Comparison of ENCODE assay signal across 9 cellular contexts in genomic region chr7:2452074-2452507, GRCh38. TPM values are rescaled to one million over a fixed set of nuclear protein-coding genes. Genes with fewer than 3 reads are reported as not detected.
DNase-seq lines count a peak whose midpoint lies in the region; ATAC-seq and TF ChIP-seq lines count a peak whose summit lies in the region.
"Had no signal": no experiment of that assay in that cellular context is flagged by ENCODE, and none has a peak within 500 bp of the region (broad histone marks: within the 10 kb centered on the region; RNA-seq: fewer than 3 reads in every experiment).

No MANE protein-coding gene starts in this region.

- no peak overlapping the region for H2BK120ac ChIP-seq in neuronal stem cell (ENCODE audit: low read depth, low read length)

- no peak for TF ChIP-seq POLR2A in breast epithelium (IDR thresholded peaks at IDR 0.05)

- no peak overlapping the region for H3K4ac ChIP-seq in neuronal stem cell (ENCODE audit: low read length)

- CTCF ChIA-PET in MCF 10A (lab: Yijun Ruan, JAX), result interaction anchor here (0.5 to 6.2 kb wide), 13 partner anchors 12 to 785 kb away, joined by 3 to 61 read pairs (median 3); no protein-coding TSS in a partner anchor

- no peak overlapping the region for H2AK5ac ChIP-seq in neuronal stem cell (ENCODE audit: low read depth, low read length)

- no peak overlapping the region for H3K27ac Mint-ChIP-seq in MCF 10A (ENCODE audit: low read depth, unreplicated experiment)
- no peak overlapping the region for H3K27ac Mint-ChIP-seq in endothelial cell (ENCODE audit: unreplicated experiment)

- H2BK5ac ChIP-seq in neuronal stem cell (ENCODE audit: low read length), result no peak overlapping the region

- H3K9me3 Mint-ChIP-seq in MCF 10A (ENCODE audit: unreplicated experiment) (no peaks in the 10 kb centered on the region), endothelial cell (ENCODE audit: unreplicated experiment) (no peaks in the 10 kb centered on the region)

- WGBS in neuronal stem cell (ENCODE audit: extremely low coverage in 2 of 2, insufficient read length in 2 of 2, insufficient replicate concordance in 1 of 2), 2 donors, result no CpG with 5 or more reads among the region's 16 CpGs

- H3K4me3 Mint-ChIP-seq in MCF 10A (ENCODE audit: unreplicated experiment), result no peak overlapping the region
- no peak overlapping the region for H3K4me3 Mint-ChIP-seq in endothelial cell (ENCODE audit: unreplicated experiment)

- H3K79me1 ChIP-seq in neuronal stem cell (ENCODE audit: low read depth, low read length), result no peaks in the 10 kb centered on the region

- H3K4me2 ChIP-seq in neuronal stem cell (ENCODE audit: insufficient read depth, low read length, poor library complexity, severe bottlenecking), result no peak overlapping the region

- intact Hi-C loops in breast epithelium (cut with DNase I; ENCODE audit: low total_unique reads), result no loop called here
- intact Hi-C loops in MCF 10A (cut with micrococcal nuclease), result no loop called here

- no peaks in the 10 kb centered on the region for H3K9me3 ChIP-seq in breast epithelium
- H3K9me3 ChIP-seq in neuronal stem cell (replicated peaks in 1 of 2; ENCODE audit: control insufficient read depth in 2 of 2, insufficient read depth in 1 of 2, low read depth in 1 of 2, low read length in 2 of 2), result no peaks in the 10 kb centered on the region

- H3K14ac ChIP-seq in neuronal stem cell (ENCODE audit: low read length), result no peak overlapping the region

- POLR2A ChIA-PET in MCF 10A (lab: Yijun Ruan, JAX), result interaction anchor here (1.1 kb wide), 1 partner anchor 229 kb away, joined by 3 read pairs; no protein-coding TSS in a partner anchor

- peak overlapping the region; percentile 97 for H2AFZ ChIP-seq in neuronal stem cell (ENCODE audit: low read length)

- DNase-seq in breast epithelium (ENCODE audit: low spot score in 2 of 2), result no peak
- DNase-seq in MCF 10A (ENCODE audit: unreplicated experiment), result no peak
- peak; percentile 67 for DNase-seq in HuH-7 (ENCODE audit: low spot score)
- peak; percentile 15 for DNase-seq in dermis blood vessel endothelial cell
- DNase-seq in neuronal stem cell (ENCODE audit: low spot score), result no peak
- no peak for DNase-seq in endothelial cell (ENCODE audit: low spot score)
- DNase-seq in COR-L47 (lab: John Stamatoyannopoulos, UW), result no peak

- H4K91ac ChIP-seq in neuronal stem cell (ENCODE audit: low read depth, low read length, poor library complexity), result no peak overlapping the region

- H3K36me3 Mint-ChIP-seq in MCF 10A (ENCODE audit: insufficient read depth, unreplicated experiment) (peaks cover 4% of the 10 kb centered on the region), endothelial cell (ENCODE audit: low read depth, unreplicated experiment) (no peaks in the 10 kb centered on the region)

- no peaks in the 10 kb centered on the region for H3K27me3 Mint-ChIP-seq in MCF 10A (ENCODE audit: insufficient read depth, unreplicated experiment)
- H3K27me3 Mint-ChIP-seq in endothelial cell (ENCODE audit: unreplicated experiment), result peaks cover 7% of the 10 kb centered on the region

- H3K4me3 ChIP-seq in breast epithelium (peak overlapping the region; percentile 23 to 65 (median 41)), neuronal stem cell (ENCODE audit: low read length in 2 of 2) (no peak overlapping the region)

- H4K8ac ChIP-seq in neuronal stem cell (ENCODE audit: low read depth, low read length), result no peak overlapping the region

- H3K23ac ChIP-seq in neuronal stem cell (ENCODE audit: low read depth, low read length, poor library complexity), result no peak overlapping the region

- peak overlapping the region; percentile 31 for H2BK15ac ChIP-seq in neuronal stem cell (ENCODE audit: low read length)

- peaks cover 0 to 12% of the 10 kb centered on the region in 2 donors for H3K4me1 ChIP-seq in breast epithelium
- H3K4me1 ChIP-seq in neuronal stem cell (ENCODE audit: control insufficient read depth in 2 of 2, insufficient read depth in 1 of 2, low read depth in 1 of 2, low read length in 2 of 2), result peaks cover 8 to 10% of the 10 kb centered on the region in 2 donors

- H3K4me1 Mint-ChIP-seq in MCF 10A (ENCODE audit: insufficient read depth, unreplicated experiment), result no peaks in the 10 kb centered on the region
- peaks cover 6% of the 10 kb centered on the region for H3K4me1 Mint-ChIP-seq in endothelial cell (ENCODE audit: unreplicated experiment)

- no peaks in the 10 kb centered on the region for H3K36me3 ChIP-seq in breast epithelium
- H3K36me3 ChIP-seq in neuronal stem cell (replicated peaks in 1 of 2; ENCODE audit: control insufficient read depth in 2 of 2, insufficient read depth in 2 of 2, low read length in 2 of 2), result no peaks in the 10 kb centered on the region

- no peak for TF ChIP-seq CTCF in breast epithelium (IDR thresholded peaks at IDR 0.05)
- no peak for TF ChIP-seq CTCF in MCF 10A (IDR thresholded peaks at IDR 0.05; ENCODE audit: unreplicated experiment)
- no peak for TF ChIP-seq CTCF in endothelial cell (IDR thresholded peaks at IDR 0.05; ENCODE audit: unreplicated experiment)

- no TSS peak for BruUV-seq in MCF 10A (replicated peaks; lab: Mats Ljungman, UMichigan)

- H3K18ac ChIP-seq in neuronal stem cell (ENCODE audit: low read length), result peak overlapping the region; percentile 86

- ATAC-seq in GM21737 (IDR thresholded peaks at IDR 0.05; ENCODE audit: unreplicated experiment), result no peak

- no peaks in the 10 kb centered on the region for H3K27me3 ChIP-seq in breast epithelium
- no peaks in the 10 kb centered on the region for H3K27me3 ChIP-seq in neuronal stem cell (ENCODE audit: control insufficient read depth in 3 of 3, insufficient read depth in 3 of 3, low read depth in 1 of 3, low read length in 3 of 3)

- peak overlapping the region in 1 of 2 donors; percentile 32 for H3K27ac ChIP-seq in breast epithelium
- H3K27ac ChIP-seq in neuronal stem cell (replicated peaks; ENCODE audit: low read length), result no peak overlapping the region

- H3K9ac ChIP-seq in neuronal stem cell (ENCODE audit: low read depth, low read length, poor library complexity), result no peak overlapping the region

- H2BK12ac ChIP-seq in neuronal stem cell (ENCODE audit: low read length), result peak overlapping the region; percentile 77

RNA-seq across cellular contexts. Expression of gene GRIFIN, which starts 24.1 kb away (rescaled TPM):
- total RNA-seq in breast epithelium, result not detected
- total RNA-seq in MCF 10A (2022), result not detected in 2 replicates
- not detected in 2 replicates for total RNA-seq in dermis blood vessel endothelial cell
- polyA plus RNA-seq in neuronal stem cell (2013, experiment 1 of 2), result not detected
- polyA plus RNA-seq in neuronal stem cell (2013, experiment 2 of 2), result not detected
- not detected for total RNA-seq in endothelial cell (ENCODE audit: unreplicated experiment)
- polyA plus RNA-seq: keratinocyte had no signal

RNA-seq across cellular contexts. Expression of gene CHST12, which starts 48.7 kb away (rescaled TPM):
- total RNA-seq in breast epithelium (10 to 100 TPM in 1 of 3 donors, 1 to 10 TPM in 2; 6.2 to 15.0 (median 7.2) TPM), MCF 10A (2022) (9.8 and 9.9 TPM in 2 replicates), dermis blood vessel endothelial cell (6.8 and 21.5 TPM in 2 replicates), endothelial cell (ENCODE audit: unreplicated experiment) (26.9 TPM)
- 12.5 TPM for polyA plus RNA-seq in neuronal stem cell (2013, experiment 1 of 2)
- polyA plus RNA-seq in neuronal stem cell (2013, experiment 2 of 2), result 12.7 TPM

Comparison
In these comparisons a context has a peak if more than half of its experiments do, and no peak if none do; other contexts are left out.
1. DNase-seq: peak in HuH-7 (single experiment) and dermis blood vessel endothelial cell (single experiment); none in breast epithelium (0 of 2), MCF 10A (single experiment), neuronal stem cell (single experiment), endothelial cell (single experiment) and COR-L47 (single experiment).
2. H3K4me3 ChIP-seq: peak in breast epithelium (3 of 3); none in neuronal stem cell (0 of 2).